In genomic region chr10:89247623-89248022, GRCh38 we compare ENCODE assay signal across 2 cellular contexts. TPM values are rescaled to one million over a fixed set of nuclear protein-coding genes. Genes with fewer than 3 reads are reported as not detected.
"Had no signal": no experiment of that assay in that cellular context is flagged by ENCODE, and none has a peak within 500 bp of the region (broad histone marks: within the 10 kb centered on the region; RNA-seq: fewer than 3 reads in every experiment).

No MANE protein-coding gene starts in this region.

RNA-seq across cellular contexts. Expression of gene CH25H, which starts 40.5 kb away (rescaled TPM):
- total RNA-seq: MCF 10A, NCI-H460 had no signal
